7 cellular contexts compared by ENCODE assay signal in the genomic region with DNA sequence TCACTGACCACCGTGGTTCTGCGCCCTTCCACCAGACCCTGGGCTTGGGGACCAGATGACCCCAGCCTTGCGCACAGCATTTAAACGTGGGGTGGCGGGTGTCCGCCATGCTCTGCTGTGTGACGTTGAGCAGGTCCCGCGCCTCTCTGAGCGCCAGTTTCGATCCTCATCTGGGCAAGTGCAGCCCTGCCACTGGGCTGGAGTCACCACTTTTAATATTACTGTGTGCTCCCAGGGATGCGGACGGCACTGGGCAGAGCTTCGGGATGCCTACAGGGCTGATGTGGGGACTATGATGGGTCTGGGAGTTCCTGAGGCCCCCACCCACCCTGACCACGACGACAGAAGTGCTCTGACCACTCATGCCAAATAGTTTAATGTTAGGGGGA. TPM values are rescaled to one million over a fixed set of nuclear protein-coding genes. Genes with fewer than 3 reads are reported as not detected.
A peak's percentile ranks its signal among the peaks of the same experiment; 100 is the strongest.
DNase-seq lines count a peak whose midpoint lies in the region; TF ChIP-seq lines count a peak whose summit lies in the region.
"Had no signal": no experiment of that assay in that cellular context is flagged by ENCODE, and none has a peak within 500 bp of the region (broad histone marks: within the 10 kb centered on the region; RNA-seq: fewer than 3 reads in every experiment).

No MANE protein-coding gene starts in this region.

- intact Hi-C loops in left ventricle myocardium inferior (cut with micrococcal nuclease): no loop called here

- DNase-seq in activated T-cell treated with anti-CD3 and anti-CD28 coated beads, Interleukin-2, amount 50 U/mL, for 24 hours: no peak
- DNase-seq in activated T-cell treated with anti-CD3 and anti-CD28 coated beads for 4 hours (no peak), left ventricle myocardium inferior (no peak), tibial nerve (ENCODE audit: low spot score in 2 of 2) (no peak), RPMI8226 (no peak), SIG-M5 treated with dmso at 0.1 percent for 504 hours (lab: John Stamatoyannopoulos, UW; ENCODE audit: unreplicated experiment) (no peak)

- TF ChIP-seq POLR2A in tibial nerve (IDR thresholded peaks at IDR 0.05): no peak

- peaks cover 12% of the 10 kb centered on the region for H3K27me3 ChIP-seq in left ventricle myocardium inferior (ENCODE audit: low read depth)
- H3K27me3 ChIP-seq in tibial nerve: no peaks in the 10 kb centered on the region

- no peaks in the 10 kb centered on the region for H3K27me3 Mint-ChIP-seq in activated T-cell treated with anti-CD3 and anti-CD28 coated beads, Interleukin-2, amount 50 U/mL, for 24 hours

- TF ChIP-seq CTCF in left ventricle myocardium inferior (IDR thresholded peaks at IDR 0.05; ENCODE audit: borderline replicate concordance): peak; percentile 1
- TF ChIP-seq CTCF in tibial nerve (IDR thresholded peaks at IDR 0.05): no peak

- H3K9me3 ChIP-seq in left ventricle myocardium inferior (replicated peaks) (no peaks in the 10 kb centered on the region), tibial nerve (no peaks in the 10 kb centered on the region)

- peaks cover 11% of the 10 kb centered on the region for H3K4me1 Mint-ChIP-seq in activated T-cell treated with anti-CD3 and anti-CD28 coated beads, Interleukin-2, amount 50 U/mL, for 24 hours (ENCODE audit: low read depth)

- H3K4me3 Mint-ChIP-seq in activated T-cell treated with anti-CD3 and anti-CD28 coated beads, Interleukin-2, amount 50 U/mL, for 24 hours: peak overlapping the region; percentile 80

- H3K4me3 ChIP-seq in left ventricle myocardium inferior: peak overlapping the region; percentile 74
- peak overlapping the region; percentile 64 to 87 (median 72) for H3K4me3 ChIP-seq in tibial nerve

- H3K27ac ChIP-seq in left ventricle myocardium inferior (replicated peaks): peak overlapping the region; percentile 99
- H3K27ac ChIP-seq in tibial nerve: peak overlapping the region; percentile 81 to 97 (median 96)

- no peak for TF ChIP-seq EP300 in tibial nerve (IDR thresholded peaks at IDR 0.05)

- H3K4me1 ChIP-seq in left ventricle myocardium inferior (peaks cover 45% of the 10 kb centered on the region), tibial nerve (peaks cover 0 to 23% (median 10%) of the 10 kb centered on the region in 4 donors)

- H3K36me3 ChIP-seq in left ventricle myocardium inferior (no peaks in the 10 kb centered on the region), tibial nerve (peaks cover 0 to 8% (median 0%) of the 10 kb centered on the region in 3 donors)

- WGBS in tibial nerve, 2 donors: 55 to 57% methylated on average over 11 to 16 of the region's 16 CpGs

- peak overlapping the region; percentile 91 for H3K27ac Mint-ChIP-seq in activated T-cell treated with anti-CD3 and anti-CD28 coated beads, Interleukin-2, amount 50 U/mL, for 24 hours

- H3K9me3 Mint-ChIP-seq in activated T-cell treated with anti-CD3 and anti-CD28 coated beads, Interleukin-2, amount 50 U/mL, for 24 hours: no peaks in the 10 kb centered on the region

- peaks cover 10% of the 10 kb centered on the region for H3K36me3 Mint-ChIP-seq in activated T-cell treated with anti-CD3 and anti-CD28 coated beads, Interleukin-2, amount 50 U/mL, for 24 hours (ENCODE audit: low read depth)

RNA-seq across cellular contexts. Expression of gene NUDT8, which starts 1.2 kb away (rescaled TPM):
- total RNA-seq in left ventricle myocardium inferior (102 TPM), tibial nerve (10 to 100 TPM; 11.0 to 21.3 (median 20.0) TPM)

RNA-seq across cellular contexts. Expression of gene TBX10, which starts 8.6 kb away (rescaled TPM):
- total RNA-seq in left ventricle myocardium inferior (0.14 TPM), tibial nerve (not detected)
- total RNA-seq: T-helper 1 cell treated with Interleukin-12 subunit alpha and Interleukin-12 subunit beta and Interleukin-4 antibody, amounts not matched to agents 30 ng/mL and 1 ng/mL, for 36 hours had no signal

RNA-seq across cellular contexts. Expression of gene ACY3, which starts 19.6 kb away (rescaled TPM):
- total RNA-seq in left ventricle myocardium inferior (not detected), tibial nerve (under 1 TPM in 1 of 4 donors, not detected in 3; 0.44 TPM)
- total RNA-seq: T-helper 1 cell treated with Interleukin-12 subunit alpha and Interleukin-12 subunit beta and Interleukin-4 antibody, amounts not matched to agents 30 ng/mL and 1 ng/mL, for 36 hours had no signal

RNA-seq across cellular contexts. Expression of gene NDUFV1, which starts 24.2 kb away (rescaled TPM):
- total RNA-seq in left ventricle myocardium inferior: 640 TPM
- total RNA-seq in tibial nerve: 100 to 1,000 TPM; 282 to 357 (median 323) TPM

RNA-seq across cellular contexts. Expression of gene ALDH3B2, which starts 43.5 kb away (rescaled TPM):
- total RNA-seq in left ventricle myocardium inferior (not detected), tibial nerve (not detected)
- total RNA-seq: T-helper 1 cell treated with Interleukin-12 subunit alpha and Interleukin-12 subunit beta and Interleukin-4 antibody, amounts not matched to agents 30 ng/mL and 1 ng/mL, for 36 hours had no signal
